1 cellular context compared by ENCODE assay signal in genomic region chr19:38523319-38523718, GRCh38.
TF ChIP-seq lines count a peak whose summit lies in the region.

No MANE protein-coding gene starts in this region.

TF ChIP-seq in HEK293, 187 proteins besides CTCF, POLR2A, EP300 and RAD21 (continued from another document):
- TF ChIP-seq ZBTB26 (tag by site-specific recombination; optimal IDR thresholded peaks at IDR 0.05) (no peak), ZNF501 (tag by site-specific recombination; IDR thresholded peaks at IDR 0.05) (no peak), SALL2 (tag by site-specific recombination; IDR thresholded peaks at IDR 0.05; ENCODE audit: borderline replicate concordance) (peak; percentile 84; the same call in 1 of the 2 replicates), ZNF426 (tag by site-specific recombination; IDR thresholded peaks at IDR 0.05) (no peak), ZNF530 (tag by site-specific recombination; IDR thresholded peaks at IDR 0.05; ENCODE audit: low read depth) (no peak)
